8 cellular contexts compared by ENCODE assay signal in the genomic region with DNA sequence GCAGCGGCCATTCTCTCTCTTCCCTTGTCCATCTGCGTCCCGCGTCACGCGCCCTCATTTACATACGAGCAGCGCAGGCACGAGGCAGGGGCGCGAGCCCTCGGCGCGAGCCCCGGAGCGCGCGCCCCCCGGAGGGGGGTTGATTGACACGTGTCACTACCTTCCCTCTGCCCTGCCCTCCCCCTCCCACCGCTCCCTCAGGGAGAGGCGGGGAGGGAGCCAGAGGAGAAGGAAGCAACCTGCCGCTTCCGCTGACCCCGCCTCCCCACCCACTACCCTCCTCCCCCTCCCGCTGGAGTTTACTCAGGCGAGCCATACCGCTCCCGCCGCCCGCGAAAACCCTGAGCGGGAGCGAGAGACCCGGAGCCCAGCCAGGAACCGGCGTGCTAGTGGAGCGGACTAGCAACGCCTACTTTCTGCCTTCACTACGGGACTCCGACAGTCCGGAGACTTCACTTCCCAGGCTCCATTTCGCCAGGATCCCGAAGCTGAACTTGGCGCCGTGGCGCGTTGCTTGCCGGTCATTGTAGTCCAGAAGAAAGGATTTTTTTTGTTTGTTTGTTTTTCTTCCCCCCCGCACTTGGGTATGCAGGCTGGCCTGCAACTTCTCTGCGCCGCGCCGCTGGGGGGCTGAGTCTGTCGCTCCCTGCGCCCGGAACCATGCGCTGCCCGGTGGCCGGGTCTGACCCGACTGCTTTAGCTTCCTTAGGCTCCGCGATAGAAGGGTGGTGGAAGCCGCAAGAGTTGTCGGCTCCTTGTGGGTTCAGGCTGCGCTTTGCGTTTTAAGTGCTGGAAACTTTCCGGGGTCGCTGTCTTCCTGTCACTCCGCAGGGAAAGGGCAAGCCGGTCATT. TPM values are rescaled to one million over a fixed set of nuclear protein-coding genes. Genes with fewer than 3 reads are reported as not detected.
A peak's percentile ranks its signal among the peaks of the same experiment; 100 is the strongest.
DNase-seq lines count a peak whose midpoint lies in the region; ATAC-seq and TF ChIP-seq lines count a peak whose summit lies in the region.

LCORL (minus strand) TSS at position 36 of the 852 bp plus-strand sequence; CDS start at position 32, 4 bp downstream.

- H2BK5ac ChIP-seq in IMR-90 (ENCODE audit: low read depth, low read length, poor library complexity, severe bottlenecking), result peak within 1 kb of the TSS; percentile 59

- peak within 1 kb of the TSS; percentile 86 for H2AK5ac ChIP-seq in IMR-90 (ENCODE audit: low read depth, low read length)

- H4K5ac ChIP-seq in IMR-90 (ENCODE audit: low read depth, low read length), result no peak within 1 kb of the TSS

- intact Hi-C loops in IMR-90 (cut with micrococcal nuclease), result loop anchor here (2.0 to 10.0 kb wide), 7 partner anchors 21 to 571 kb away; partner anchors contain the start of genes DCAF16, LAP3 and NCAPG

- H3K23ac ChIP-seq in IMR-90 (ENCODE audit: low read depth, low read length), result peak within 1 kb of the TSS; percentile 92

- peak within 1 kb of the TSS; percentile 70 for H2BK120ac ChIP-seq in IMR-90 (ENCODE audit: low read depth, low read length)

- no peaks in the 10 kb centered on the region for H3K4me1 ChIP-seq in IMR-90 (ENCODE audit: control insufficient read depth, insufficient read depth, low read length)

- no peak within 1 kb of the TSS for H2BK20ac ChIP-seq in IMR-90 (ENCODE audit: low read depth, low read length)

- H3K27me3 ChIP-seq in IMR-90 (ENCODE audit: control insufficient read depth, insufficient read depth, low read length), result no peaks in the 10 kb centered on the region

- 0 out of 2 replicates have a peak, but pooled peaks have one; percentile 1 for TF ChIP-seq RAD21 in IMR-90 (IDR thresholded peaks at IDR 0.05; ENCODE audit: low read length)

- CTCF ChIA-PET in IMR-90 (lab: Yijun Ruan, JAX), result interaction anchor here (0.6 to 0.8 kb wide), 2 partner anchors 212 to 217 kb away, joined by 3 to 5 read pairs; partner anchors contain the start of gene DCAF16

- peak within 1 kb of the TSS; percentile 83 for H3K4ac ChIP-seq in IMR-90 (ENCODE audit: low read depth, low read length)

- H2BK15ac ChIP-seq in IMR-90 (ENCODE audit: low read depth, low read length), result no peak within 1 kb of the TSS

- dilution Hi-C loops in IMR-90 (cut with HindIII; ENCODE audit: low sequenced_read_pairs, unreplicated experiment), result no loop called here

- peak within 1 kb of the TSS; percentile 62; the same call in 1 of the 2 replicates for H3K56ac ChIP-seq in IMR-90 (ENCODE audit: extremely low read depth, insufficient read depth, low read length)

- BruUV-seq in IMR-90 (replicated peaks; lab: Mats Ljungman, UMichigan), result no TSS peak

- H2AK9ac ChIP-seq in IMR-90 (replicated peaks; ENCODE audit: low read depth, low read length, poor library complexity), result peak within 1 kb of the TSS; percentile 93

- H3K9me3 ChIP-seq in IMR-90 (ENCODE audit: control insufficient read depth, insufficient read depth, low read length), result no peaks in the 10 kb centered on the region

- H3K18ac ChIP-seq in IMR-90 (ENCODE audit: low read depth, low read length), result no peak within 1 kb of the TSS; the same call in 1 of the 2 replicates

- DNase-seq in DMS114 treated with DMSO at 0.1 percent for 48 hours (lab: John Stamatoyannopoulos, UW; ENCODE audit: unreplicated experiment), result peak; percentile 96
- DNase-seq in IMR-90, result peak; percentile 95
- peak; percentile 100 for DNase-seq in OCI-M1 (lab: John Stamatoyannopoulos, UW)
- peak; percentile 84 for DNase-seq in activated T-cell treated with anti-CD3 and anti-CD28 coated beads, Interleukin-2, amount 50 U/mL, for 1 hour
- peak; percentile 86 for DNase-seq in epithelial cell of proximal tubule (ENCODE audit: low read depth)
- DNase-seq in mucosa of gallbladder (ENCODE audit: low spot score), result peak; percentile 96
- DNase-seq in stimulated activated CD8-positive, alpha-beta memory T cell treated with anti-CD3 and anti-CD28 coated beads, Interleukin-4, amount 100 ng/mL, for 4 hours (ENCODE audit: low read depth in 2 of 2, low spot score in 1 of 2), result peak; percentile 70 to 83

- H4K91ac ChIP-seq in IMR-90 (ENCODE audit: insufficient read depth, low read depth, low read length), result peak within 1 kb of the TSS; percentile 12; the same call in 1 of the 2 replicates

- peak within 1 kb of the TSS in 1 of 2 experiments; percentile 25; a peak in 1 of 4 replicates for H4K8ac ChIP-seq in IMR-90 (ENCODE audit: low read depth in 2 of 2, low read length in 2 of 2)

- peak within 1 kb of the TSS; percentile 79 for H3K9ac ChIP-seq in IMR-90 (ENCODE audit: low read depth, low read length)

- H3K4me3 ChIP-seq in IMR-90 (ENCODE audit: insufficient read depth, low read depth, low read length), result peak within 1 kb of the TSS; percentile 82
- H3K4me3 ChIP-seq in epithelial cell of proximal tubule (ENCODE audit: low read depth, low read length), result peak within 1 kb of the TSS; percentile 88

- H3K27ac ChIP-seq in IMR-90 (ENCODE audit: insufficient read depth, low read length), result peak within 1 kb of the TSS; percentile 57

- in situ Hi-C loops in IMR-90 (cut with MboI; ENCODE audit: low sequenced_read_pairs), result loop anchor here (5.0 to 25.0 kb wide), 2 partner anchors 205 to 435 kb away; partner anchors contain the start of gene LAP3

- POLR2A ChIA-PET in IMR-90 (lab: Charles Lee; ENCODE audit: unreplicated experiment), result no interaction called here

- TF ChIP-seq POLR2A in IMR-90 (IDR thresholded peaks at IDR 0.05; ENCODE audit: low read depth, low read length), result no peak

- no peaks in the 10 kb centered on the region for H3K9me1 ChIP-seq in IMR-90 (ENCODE audit: insufficient read depth, low read length)

- ATAC-seq in GM21528 (IDR thresholded peaks at IDR 0.05; ENCODE audit: low FRiP score, unreplicated experiment) (peak; percentile 83), IMR-90 (ENCODE audit: low read depth) (peak; percentile 86)

- peaks cover 2 to 13% of the 10 kb centered on the region in 2 experiments; a peak in 2 of 4 replicates for H3K79me1 ChIP-seq in IMR-90 (ENCODE audit: low read depth in 1 of 2, low read length in 2 of 2)

- H3K36me3 ChIP-seq in IMR-90 (ENCODE audit: control insufficient read depth, insufficient read depth, low read length), result no peaks in the 10 kb centered on the region

- peak within 1 kb of the TSS; percentile 96 for H2AFZ ChIP-seq in IMR-90 (replicated peaks; ENCODE audit: low read length, poor library complexity)

- H3K14ac ChIP-seq in IMR-90 (replicated peaks; ENCODE audit: low read depth, low read length), result peak within 1 kb of the TSS; percentile 81

- peaks cover 5% of the 10 kb centered on the region; the same call in 1 of the 2 replicates for H4K20me1 ChIP-seq in IMR-90 (ENCODE audit: insufficient read depth, low read length)

- 0% methylated on average over 11 of the region's 71 CpGs; no CpG with 5 or more reads in 1 of the 2 experiments for WGBS in IMR-90 (ENCODE audit: extremely low coverage in 2 of 2, insufficient read length in 1 of 2), 2 experiments

- peak within 1 kb of the TSS; percentile 99 for H3K4me2 ChIP-seq in IMR-90 (ENCODE audit: low read depth, low read length)

- TF ChIP-seq CTCF in IMR-90 (conservative IDR thresholded peaks at IDR 0.05; ENCODE audit: low read depth, low read length), result no peak; the same call in 1 of the 2 replicates
- no peak for TF ChIP-seq CTCF in epithelial cell of proximal tubule (conservative IDR thresholded peaks at IDR 0.05; ENCODE audit: low read depth, low read length)

TF ChIP-seq in IMR-90, 13 proteins besides CTCF, POLR2A, EP300 and RAD21:
- no peak for TF ChIP-seq MAFK (IDR thresholded peaks at IDR 0.05; ENCODE audit: low read depth, low read length)
- no peak for TF ChIP-seq SMC3 (IDR thresholded peaks at IDR 0.05; ENCODE audit: low read depth, low read length)
- peak; percentile 60 for TF ChIP-seq BHLHE40 (IDR thresholded peaks at IDR 0.05; ENCODE audit: low read depth, low read length)
- TF ChIP-seq USF2 (IDR thresholded peaks at IDR 0.05; ENCODE audit: low read depth, low read length), result peak; percentile 71; the same call in 1 of the 2 replicates
- TF ChIP-seq MXI1 (IDR thresholded peaks at IDR 0.05; ENCODE audit: borderline replicate concordance, low read depth, low read length), result peak; percentile 91; the same call in 1 of the 2 replicates
- TF ChIP-seq CHD1 (IDR thresholded peaks at IDR 0.05; ENCODE audit: low read depth, low read length), result no peak

RNA-seq across cellular contexts. Expression of gene LCORL, which starts in this region (rescaled TPM):
- total RNA-seq in IMR-90 (2012; rRNA removed) (5.0 and 11.4 TPM in 2 replicates), epithelial cell of proximal tubule (14.2 and 16.5 TPM in 2 replicates), mucosa of gallbladder (23.9 TPM)
- polyA plus RNA-seq in IMR-90 (2012; rRNA removed), result 1.3 and 2.1 TPM in 2 replicates
- polyA plus RNA-seq in IMR-90 (2012; cell fraction: cytosol; rRNA removed), result 2.1 and 3.2 TPM in 2 replicates
- polyA plus RNA-seq in IMR-90 (2012; cell fraction: nucleus; rRNA removed; ENCODE audit: low replicate concordance), result 2.2 and 3.1 TPM in 2 replicates

Comparison
In these comparisons a context has a peak if more than half of its experiments do, and no peak if none do; other contexts are left out.
1. Peak in every context shown above with its lines: DNase-seq, ATAC-seq, H3K4me3 ChIP-seq and H3K27ac ChIP-seq.